Comparison of ENCODE assay signal across 20 cellular contexts in the genomic region with DNA sequence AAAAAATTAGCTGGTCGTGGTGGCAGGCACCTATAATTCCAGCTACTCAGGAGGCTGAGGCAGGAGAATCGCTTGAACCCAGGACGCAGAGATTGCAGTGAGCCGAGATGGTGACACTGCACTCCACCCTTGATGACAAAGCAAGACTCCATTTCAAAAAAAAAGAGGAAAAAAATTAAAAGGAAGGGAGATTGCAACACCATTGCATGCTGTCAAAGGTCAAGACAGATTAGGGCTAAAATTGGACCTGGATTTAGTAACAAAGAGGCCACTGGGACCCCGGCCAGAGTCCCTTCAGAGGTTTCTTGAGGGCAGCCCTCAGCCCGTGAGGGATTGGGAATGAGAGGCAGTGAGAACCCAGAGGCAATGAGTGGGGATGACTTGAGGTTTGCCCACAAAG. TPM values are rescaled to one million over a fixed set of nuclear protein-coding genes. Genes with fewer than 3 reads are reported as not detected.
DNase-seq lines count a peak whose midpoint lies in the region; ATAC-seq and TF ChIP-seq lines count a peak whose summit lies in the region.
"Had no signal": no experiment of that assay in that cellular context is flagged by ENCODE, and none has a peak within 500 bp of the region (broad histone marks: within the 10 kb centered on the region; RNA-seq: fewer than 3 reads in every experiment).

No MANE protein-coding gene starts in this region.

- H3K27ac ChIP-seq in heart left ventricle (no peak overlapping the region), PC-3 (ENCODE audit: low read length) (no peak overlapping the region)
- H3K27ac ChIP-seq: HL-60, KMS-11, uterus had no signal

- POLR2A ChIA-PET in PC-3 (lab: Charles Lee; ENCODE audit: unreplicated experiment), result no interaction called here

- no peak overlapping the region for H3K4me2 ChIP-seq in PC-3 (ENCODE audit: low read length)

- H3K79me2 ChIP-seq in PC-3 (ENCODE audit: low read length), result no peaks in the 10 kb centered on the region

- ATAC-seq in heart left ventricle (peak in 3 of 4 donors; percentile 51 to 60 (median 57)), HG03469 (IDR thresholded peaks at IDR 0.05; ENCODE audit: unreplicated experiment) (no peak), PC-3 (no peak)
- ATAC-seq: stimulated activated naive CD8-positive, alpha-beta T cell treated with anti-CD3 and anti-CD28 coated beads, Interleukin-15, Interleukin-2, amounts not matched to agents 100 U/mL and 50 U/mL, for 24 hours had no signal

- CTCF ChIA-PET in PC-3 (lab: Charles Lee), result no interaction called here

- no peaks in the 10 kb centered on the region for H3K9me3 ChIP-seq in heart left ventricle
- H3K9me3 ChIP-seq in PC-3 (ENCODE audit: low read length), result no peaks in the 10 kb centered on the region
- H3K9me3 ChIP-seq: psoas muscle, uterus had no signal

- WGBS in heart left ventricle, 4 donors, result 60 to 67% (median 64%) methylated on average over 6 of the region's 6 CpGs

- H3K9me2 ChIP-seq in PC-3 (replicated peaks; ENCODE audit: low read length), result no peaks in the 10 kb centered on the region

- BruUV-seq in PC-3 (replicated peaks; lab: Mats Ljungman, UMichigan), result no TSS peak

- no peaks in the 10 kb centered on the region for H3K36me3 ChIP-seq in heart left ventricle
- H3K36me3 ChIP-seq in PC-3 (ENCODE audit: low read depth, low read length), result no peaks in the 10 kb centered on the region
- H3K36me3 ChIP-seq: uterus had no signal

- intact Hi-C loops in heart left ventricle (cut with DNase I), result no loop called here
- intact Hi-C loops in posterior vena cava (cut with DNase I), result no loop called here
- intact Hi-C loops in PC-3 (cut with micrococcal nuclease), result no loop called here

- TF ChIP-seq POLR2A in heart left ventricle (IDR thresholded peaks at IDR 0.05), result no peak

- H3K4me1 ChIP-seq in heart left ventricle, result peaks cover 0 to 13% (median 4%) of the 10 kb centered on the region in 12 donors
- H3K4me1 ChIP-seq in PC-3 (ENCODE audit: insufficient read depth, low read length), result 0 out of 2 replicates have a peak, but pooled peaks cover 5% of the 10 kb centered on the region
- H3K4me1 ChIP-seq: uterus had no signal

- H4K20me1 ChIP-seq in PC-3 (ENCODE audit: low read length), result no peaks in the 10 kb centered on the region

- no peak for TF ChIP-seq CTCF in heart left ventricle (IDR thresholded peaks at IDR 0.05)
- no peak for TF ChIP-seq CTCF in PC-3 (conservative IDR thresholded peaks at IDR 0.05; ENCODE audit: low read depth, low read length)

- H3K27me3 ChIP-seq in heart left ventricle (no peaks in the 10 kb centered on the region), PC-3 (ENCODE audit: low read length) (no peaks in the 10 kb centered on the region)
- H3K27me3 ChIP-seq: uterus had no signal

- no peak overlapping the region for H2AFZ ChIP-seq in PC-3 (ENCODE audit: low read length)

- no peak overlapping the region for H3K4me3 ChIP-seq in heart left ventricle
- no peak overlapping the region for H3K4me3 ChIP-seq in PC-3 (ENCODE audit: low read length)
- H3K4me3 ChIP-seq: lung, psoas muscle, uterus had no signal

- no peaks in the 10 kb centered on the region for H3F3A ChIP-seq in PC-3 (ENCODE audit: low read length, unreplicated experiment)

- no peak overlapping the region for H3K9ac ChIP-seq in PC-3 (ENCODE audit: low read length)
- H3K9ac ChIP-seq: KMS-11 had no signal

- peak; percentile 45 for DNase-seq in GF-D8 (lab: John Stamatoyannopoulos, UW)
- peak; percentile 84 for DNase-seq in SKM-1 (lab: John Stamatoyannopoulos, UW; ENCODE audit: unreplicated experiment)
- DNase-seq in heart left ventricle, result peak in 1 of 5 donors; percentile 62
- DNase-seq in posterior vena cava (ENCODE audit: low spot score), result peak; percentile 87
- no peak for DNase-seq in NCI-H2227 treated with DMSO at 0.1 percent for 48 hours (lab: John Stamatoyannopoulos, UW)
- no peak for DNase-seq in PC-3
- DNase-seq in NCI-H1417 (lab: John Stamatoyannopoulos, UW), result no peak
- DNase-seq: cerebellar nuclear complex; COR-L47; foreskin melanocyte; naive B cell; NCI-H1417 treated with DMSO at 0.1 percent for 48 hours; psoas muscle; stimulated activated CD4-positive, alpha-beta T cell treated with anti-CD3 and anti-CD28 coated beads, Interleukin-15, amount 100 ng/mL, for 24 hours; stimulated activated naive CD8-positive, alpha-beta T cell treated with anti-CD3 and anti-CD28 coated beads, Interleukin-15, Interleukin-2, amounts not matched to agents 100 U/mL and 50 U/mL, for 24 hours had no signal

RNA-seq across cellular contexts. Expression of gene MAFF, which starts 8.2 kb away (rescaled TPM):
- total RNA-seq in heart left ventricle, result 10 to 100 TPM in 3 of 9 donors, 1 to 10 TPM in 6; 1.9 to 35.8 (median 4.0) TPM
- 10 to 100 TPM in 1 of 2 donors, 1 to 10 TPM in 1; 4.7 to 36.0 TPM for polyA plus RNA-seq in heart left ventricle
- total RNA-seq in posterior vena cava, result 10 to 100 TPM; 22.1 to 72.7 TPM
- total RNA-seq in PC-3 (2014; rRNA removed), result 72.6 and 112 TPM in 2 replicates

RNA-seq across cellular contexts. Expression of gene PLA2G6, which starts 11.9 kb away (rescaled TPM):
- 10 to 100 TPM in 6 of 9 donors, 1 to 10 TPM in 3; 6.1 to 17.9 (median 11.0) TPM for total RNA-seq in heart left ventricle
- polyA plus RNA-seq in heart left ventricle, result 10 to 100 TPM in 1 of 2 donors, 1 to 10 TPM in 1; 4.9 to 14.2 TPM
- total RNA-seq in posterior vena cava, result 10 to 100 TPM; 13.7 to 14.3 TPM
- 6.0 and 6.3 TPM in 2 replicates for total RNA-seq in PC-3 (2014; rRNA removed)

Comparison
In these comparisons a context has a peak if more than half of its experiments do, and no peak if none do; other contexts are left out.
1. DNase-seq: peak in GF-D8 (single experiment), SKM-1 (single experiment) and posterior vena cava (single experiment); none in NCI-H2227 treated with DMSO at 0.1 percent for 48 hours (single experiment), PC-3 (single experiment) and NCI-H1417 (0 of 3).
2. ATAC-seq: peak in heart left ventricle (3 of 4); none in HG03469 (single experiment) and PC-3 (single experiment).